Comparison of ENCODE assay signal across 30 cellular contexts in the genomic region with DNA sequence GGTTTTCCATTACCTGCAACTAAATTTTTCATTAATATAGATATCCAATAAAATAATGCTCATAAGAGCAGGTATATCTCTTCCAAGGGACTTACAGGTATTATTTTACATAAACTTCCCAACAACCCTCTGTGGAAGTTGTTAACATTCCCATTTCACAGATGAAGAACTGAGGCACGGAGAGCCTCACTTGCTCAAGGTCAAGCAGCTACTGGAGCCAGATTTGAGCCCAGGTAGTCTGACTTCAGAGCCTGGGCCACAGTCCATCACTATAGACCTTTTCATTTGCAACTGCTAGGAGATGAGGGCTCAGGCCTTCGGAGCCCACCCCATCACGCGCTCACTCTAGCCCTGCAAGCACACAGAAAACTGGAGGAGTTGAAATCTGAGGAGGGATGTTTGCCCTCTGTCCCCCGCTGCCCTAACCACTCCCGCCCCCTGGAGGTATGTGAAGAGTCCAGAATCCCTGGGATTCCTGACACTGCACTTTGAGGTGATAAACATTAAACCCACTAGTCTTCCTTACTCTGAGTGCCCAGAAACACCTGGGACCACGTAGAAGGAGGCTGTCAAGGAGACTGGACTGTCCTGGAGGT. TPM values are rescaled to one million over a fixed set of nuclear protein-coding genes. Genes with fewer than 3 reads are reported as not detected.
A peak's percentile ranks its signal among the peaks of the same experiment; 100 is the strongest.
DNase-seq lines count a peak whose midpoint lies in the region; ATAC-seq and TF ChIP-seq lines count a peak whose summit lies in the region.
"Had no signal": no experiment of that assay in that cellular context is flagged by ENCODE, and none has a peak within 500 bp of the region (broad histone marks: within the 10 kb centered on the region; RNA-seq: fewer than 3 reads in every experiment).

No MANE protein-coding gene starts in this region.

- peaks cover 0 to 6% of the 10 kb centered on the region in 2 experiments; a peak in 1 of 4 replicates for H3K9me3 ChIP-seq in HCT116 (ENCODE audit: control insufficient read depth in 1 of 2, insufficient read depth in 1 of 2, low read depth in 1 of 2, low read length in 2 of 2)
- no peaks in the 10 kb centered on the region for H3K9me3 ChIP-seq in RWPE2 (ENCODE audit: severe bottlenecking)
- no peaks in the 10 kb centered on the region for H3K9me3 ChIP-seq in parathyroid adenoma (ENCODE audit: control insufficient read depth, low read length)
- no peaks in the 10 kb centered on the region for H3K9me3 ChIP-seq in prostate gland
- H3K9me3 ChIP-seq: adrenal gland, body of pancreas had no signal

- no peak overlapping the region for H2AFZ ChIP-seq in HCT116 (ENCODE audit: low read depth, low read length, poor library complexity, severe bottlenecking)
- peak overlapping the region; percentile 11 for H2AFZ ChIP-seq in parathyroid adenoma

- H3K9me2 ChIP-seq in HCT116 (ENCODE audit: insufficient read depth), result no peaks in the 10 kb centered on the region

- RAD21 ChIA-PET in HCT116 (lab: Charles Lee; ENCODE audit: low non-redundant PET in 1 of 2, low total read pairs in 2 of 2, uncharacterized antibody in 2 of 2, unreplicated experiment in 2 of 2), result no interaction called here

- H3K79me2 ChIP-seq in HCT116 (ENCODE audit: insufficient read depth, low read length) (no peaks in the 10 kb centered on the region), parathyroid adenoma (no peaks in the 10 kb centered on the region)

- H3K4me1 ChIP-seq in HCT116 (ENCODE audit: control insufficient read depth in 1 of 2, insufficient read depth in 2 of 2, low read length in 2 of 2) (peaks cover 0 to 3% of the 10 kb centered on the region in 2 experiments; a peak in 1 of 4 replicates), RWPE2 (ENCODE audit: insufficient read depth, poor library complexity, severe bottlenecking) (no peaks in the 10 kb centered on the region), parathyroid adenoma (no peaks in the 10 kb centered on the region), prostate gland (replicated peaks) (no peaks in the 10 kb centered on the region)
- H3K4me1 ChIP-seq: adrenal gland, body of pancreas, gastroesophageal sphincter had no signal

- no peaks in the 10 kb centered on the region for H4K20me1 ChIP-seq in HCT116 (ENCODE audit: insufficient read depth)
- H4K20me1 ChIP-seq: BLaER1 treated with 17β-estradiol and CSF1 and Interleukin-3, amounts not matched to agents 10 nM and 100 nM had no signal

- H3K27ac Mint-ChIP-seq in activated T-helper 1 cell treated with anti-CD3 and anti-CD28 coated beads, Interleukin-12 subunit alpha, Interleukin-12 subunit beta, Interleukin-2, Interleukin-4 antibody, amounts not matched to agents 30 ng/mL and 10 ng/mL and 1 ng/mL, durations not matched to agents 14 hours and 24 hours and 36 hours, result no peak overlapping the region
- H3K27ac Mint-ChIP-seq in progenitor cell of endocrine pancreas, result no peak overlapping the region
- H3K27ac Mint-ChIP-seq: activated CD8-positive, alpha-beta T cell treated with anti-CD3 and anti-CD28 coated beads for 36 hours; activated naive CD4-positive, alpha-beta T cell treated with anti-CD3 and anti-CD28 coated beads for 36 hours; memory B cell; stimulated activated naive B cell treated with anti-CD40 and anti-IgM and Interleukin-4, amounts not matched to agents 10 μg/mL and 1 μg/mL and 100 μg/mL, for 72 hours had no signal

- no peak overlapping the region for H3K4me2 ChIP-seq in HCT116 (ENCODE audit: low read length)
- H3K4me2 ChIP-seq in parathyroid adenoma (ENCODE audit: low read length), result no peak overlapping the region
- H3K4me2 ChIP-seq: BLaER1 treated with 17β-estradiol and CSF1 and Interleukin-3, amounts not matched to agents 10 nM and 100 nM; KMS-11 had no signal

- peak; percentile 40; the same call in 1 of the 2 replicates for ATAC-seq in HCT116
- ATAC-seq in RWPE2 (ENCODE audit: low read depth), result no peak
- ATAC-seq in GM21360 (IDR thresholded peaks at IDR 0.05; ENCODE audit: unreplicated experiment), result no peak
- ATAC-seq: activated CD8-positive, alpha-beta T cell treated with anti-CD3 and anti-CD28 coated beads for 36 hours; body of pancreas; gastroesophageal sphincter; left lobe of liver; Panc1; stimulated activated naive B cell treated with anti-CD40 and anti-IgM and Interleukin-4, amounts not matched to agents 10 μg/mL and 1 μg/mL and 100 μg/mL, for 72 hours had no signal

- TF ChIP-seq RAD21 in HCT116 (IDR thresholded peaks at IDR 0.05; ENCODE audit: low read depth), result no peak

- H3K27ac ChIP-seq in HCT116 (ENCODE audit: low read depth, low read length) (no peak overlapping the region), RWPE2 (ENCODE audit: poor library complexity, severe bottlenecking) (no peak overlapping the region), parathyroid adenoma (no peak overlapping the region), prostate gland (no peak overlapping the region)
- H3K27ac ChIP-seq: adrenal gland; BLaER1 treated with 17β-estradiol and CSF1 and Interleukin-3, amounts not matched to agents 10 nM and 100 nM; body of pancreas; gastroesophageal sphincter; KMS-11 had no signal

- no peak overlapping the region for H3K4me3 Mint-ChIP-seq in activated T-helper 1 cell treated with anti-CD3 and anti-CD28 coated beads, Interleukin-12 subunit alpha, Interleukin-12 subunit beta, Interleukin-2, Interleukin-4 antibody, amounts not matched to agents 30 ng/mL and 10 ng/mL and 1 ng/mL, durations not matched to agents 14 hours and 24 hours and 36 hours
- no peak overlapping the region for H3K4me3 Mint-ChIP-seq in progenitor cell of endocrine pancreas (ENCODE audit: low read depth)
- H3K4me3 Mint-ChIP-seq: activated CD8-positive, alpha-beta T cell treated with anti-CD3 and anti-CD28 coated beads for 36 hours; activated naive CD4-positive, alpha-beta T cell treated with anti-CD3 and anti-CD28 coated beads for 36 hours; memory B cell; stimulated activated naive B cell treated with anti-CD40 and anti-IgM and Interleukin-4, amounts not matched to agents 10 μg/mL and 1 μg/mL and 100 μg/mL, for 72 hours had no signal

- intact Hi-C loops in HCT116 (cut with micrococcal nuclease), result loop anchor here (10.0 kb wide), 1 partner anchor 123 kb away; no protein-coding TSS in a partner anchor
- intact Hi-C loops in prostate gland (cut with DNase I), result no loop called here
- intact Hi-C loops in activated T-helper 1 cell treated with anti-CD3 and anti-CD28 coated beads, Interleukin-12 subunit alpha, Interleukin-12 subunit beta, Interleukin-2, Interleukin-4 antibody, amounts not matched to agents 30 ng/mL and 10 ng/mL and 1 ng/mL, durations not matched to agents 14 hours and 24 hours and 36 hours (cut with micrococcal nuclease), result no loop called here

- H3K27me3 Mint-ChIP-seq in activated T-helper 1 cell treated with anti-CD3 and anti-CD28 coated beads, Interleukin-12 subunit alpha, Interleukin-12 subunit beta, Interleukin-2, Interleukin-4 antibody, amounts not matched to agents 30 ng/mL and 10 ng/mL and 1 ng/mL, durations not matched to agents 14 hours and 24 hours and 36 hours (ENCODE audit: insufficient read depth), result peaks cover 17% of the 10 kb centered on the region
- peaks cover 3% of the 10 kb centered on the region for H3K27me3 Mint-ChIP-seq in progenitor cell of endocrine pancreas

- no peaks in the 10 kb centered on the region for H3K36me3 Mint-ChIP-seq in activated T-helper 1 cell treated with anti-CD3 and anti-CD28 coated beads, Interleukin-12 subunit alpha, Interleukin-12 subunit beta, Interleukin-2, Interleukin-4 antibody, amounts not matched to agents 30 ng/mL and 10 ng/mL and 1 ng/mL, durations not matched to agents 14 hours and 24 hours and 36 hours (ENCODE audit: low read depth)
- no peaks in the 10 kb centered on the region for H3K36me3 Mint-ChIP-seq in progenitor cell of endocrine pancreas (ENCODE audit: insufficient read depth)
- H3K36me3 Mint-ChIP-seq: stimulated activated naive B cell treated with anti-CD40 and anti-IgM and Interleukin-4, amounts not matched to agents 10 μg/mL and 1 μg/mL and 100 μg/mL, for 72 hours had no signal

- H3K9ac ChIP-seq in HCT116 (ENCODE audit: low read length) (no peak overlapping the region), parathyroid adenoma (no peak overlapping the region)
- H3K9ac ChIP-seq: BLaER1 treated with 17β-estradiol and CSF1 and Interleukin-3, amounts not matched to agents 10 nM and 100 nM; KMS-11 had no signal

- no peak for DNase-seq in HCT116 (ENCODE audit: low read depth, low spot score)
- peak; percentile 19 for DNase-seq in RWPE2 (ENCODE audit: low spot score)
- DNase-seq in fibroblast of pulmonary artery (ENCODE audit: low read depth), result no peak
- DNase-seq in prostate gland (ENCODE audit: low spot score), result no peak
- no peak for DNase-seq in activated T-helper 1 cell treated with anti-CD3 and anti-CD28 coated beads, Interleukin-12 subunit alpha, Interleukin-12 subunit beta, Interleukin-2, Interleukin-4 antibody, amounts not matched to agents 30 ng/mL and 10 ng/mL and 1 ng/mL, durations not matched to agents 14 hours and 24 hours and 36 hours (ENCODE audit: low spot score)
- DNase-seq in progenitor cell of endocrine pancreas (ENCODE audit: low spot score, unreplicated experiment), result no peak
- DNase-seq: activated CD4-positive, alpha-beta T cell treated with anti-CD3 and anti-CD28 coated beads for 1 hour; activated CD8-positive, alpha-beta memory T cell treated with anti-CD3 and anti-CD28 coated beads, Interleukin-2, amount 50 U/mL, for 48 hours; activated CD8-positive, alpha-beta T cell treated with anti-CD3 and anti-CD28 coated beads for 36 hours; activated naive CD4-positive, alpha-beta T cell treated with anti-CD3 and anti-CD28 coated beads for 36 hours; body of pancreas; cerebellar nuclear complex; MM.1S; NCI-H2029; NCI-H345; NCI-H748 treated with DMSO at 0.1 percent for 48 hours; SHP77 treated with DMSO at 0.1 percent for 48 hours; stimulated activated naive B cell treated with anti-CD40 and anti-IgM and Interleukin-4, amounts not matched to agents 10 μg/mL and 1 μg/mL and 100 μg/mL, for 72 hours; substantia nigra; trophoblast cell had no signal

- TF ChIP-seq POLR2A in HCT116 (IDR thresholded peaks at IDR 0.05; ENCODE audit: borderline replicate concordance, extremely low read depth, insufficient read depth, insufficient read length) (no peak), prostate gland (IDR thresholded peaks at IDR 0.05) (no peak)

- WGBS in prostate gland, result 57% methylated on average over 7 of the region's 7 CpGs

- BruUV-seq in HCT116 (replicated peaks; lab: Mats Ljungman, UMichigan), result no TSS peak

- POLR2A ChIA-PET in HCT116 (lab: Charles Lee), result no interaction called here

- CTCF ChIA-PET in HCT116 (lab: Charles Lee), result no interaction called here

- no peaks in the 10 kb centered on the region for H3K4me1 Mint-ChIP-seq in activated T-helper 1 cell treated with anti-CD3 and anti-CD28 coated beads, Interleukin-12 subunit alpha, Interleukin-12 subunit beta, Interleukin-2, Interleukin-4 antibody, amounts not matched to agents 30 ng/mL and 10 ng/mL and 1 ng/mL, durations not matched to agents 14 hours and 24 hours and 36 hours (ENCODE audit: low read depth)
- H3K4me1 Mint-ChIP-seq in progenitor cell of endocrine pancreas (ENCODE audit: low read depth), result no peaks in the 10 kb centered on the region
- H3K4me1 Mint-ChIP-seq: memory B cell had no signal

- H3K9me3 Mint-ChIP-seq in activated T-helper 1 cell treated with anti-CD3 and anti-CD28 coated beads, Interleukin-12 subunit alpha, Interleukin-12 subunit beta, Interleukin-2, Interleukin-4 antibody, amounts not matched to agents 30 ng/mL and 10 ng/mL and 1 ng/mL, durations not matched to agents 14 hours and 24 hours and 36 hours, result no peaks in the 10 kb centered on the region
- no peaks in the 10 kb centered on the region for H3K9me3 Mint-ChIP-seq in progenitor cell of endocrine pancreas (ENCODE audit: low read depth)
- H3K9me3 Mint-ChIP-seq: activated CD8-positive, alpha-beta T cell treated with anti-CD3 and anti-CD28 coated beads for 36 hours; activated naive CD4-positive, alpha-beta T cell treated with anti-CD3 and anti-CD28 coated beads for 36 hours; memory B cell had no signal

- TF ChIP-seq CTCF in HCT116 (IDR thresholded peaks at IDR 0.05 in 2 of 3, conservative IDR thresholded peaks at IDR 0.05 in 1 of 3; ENCODE audit: borderline replicate concordance in 1 of 3, insufficient read depth in 1 of 3, low read depth in 2 of 3, low read length in 2 of 3), result no peak
- no peak for TF ChIP-seq CTCF in RWPE2 (IDR thresholded peaks at IDR 0.05; ENCODE audit: poor library complexity, severe bottlenecking)
- peak; percentile 15 for TF ChIP-seq CTCF in fibroblast of pulmonary artery (IDR thresholded peaks at IDR 0.05; ENCODE audit: low read length, missing control alignments)
- TF ChIP-seq CTCF in parathyroid adenoma (IDR thresholded peaks at IDR 0.05), result peak; percentile 8
- no peak for TF ChIP-seq CTCF in prostate gland (IDR thresholded peaks at IDR 0.05)
- no peak for TF ChIP-seq CTCF in progenitor cell of endocrine pancreas (IDR thresholded peaks at IDR 0.05; ENCODE audit: unreplicated experiment)

- H3K27me3 ChIP-seq in HCT116 (ENCODE audit: insufficient read depth, low read length) (no peaks in the 10 kb centered on the region), RWPE2 (ENCODE audit: insufficient read depth, poor library complexity, severe bottlenecking) (no peaks in the 10 kb centered on the region), parathyroid adenoma (ENCODE audit: control insufficient read depth, insufficient read depth, low read length) (no peaks in the 10 kb centered on the region), prostate gland (replicated peaks; ENCODE audit: insufficient read depth) (no peaks in the 10 kb centered on the region)
- H3K27me3 ChIP-seq: adrenal gland; BLaER1 treated with 17β-estradiol and CSF1 and Interleukin-3, amounts not matched to agents 10 nM and 100 nM; body of pancreas had no signal

- H3K36me3 ChIP-seq in HCT116 (ENCODE audit: control insufficient read depth in 1 of 2, insufficient read depth in 2 of 2, low read length in 2 of 2) (no peaks in the 10 kb centered on the region), RWPE2 (ENCODE audit: low read depth) (no peaks in the 10 kb centered on the region), parathyroid adenoma (ENCODE audit: control insufficient read depth, insufficient read depth, low read length) (no peaks in the 10 kb centered on the region), prostate gland (no peaks in the 10 kb centered on the region)
- H3K36me3 ChIP-seq: adrenal gland; BLaER1 treated with 17β-estradiol and CSF1 and Interleukin-3, amounts not matched to agents 10 nM and 100 nM; gastroesophageal sphincter had no signal

- H3K4me3 ChIP-seq in HCT116 (replicated peaks in 1 of 2; ENCODE audit: low read depth in 1 of 2, low read length in 2 of 2), result no peak overlapping the region
- no peak overlapping the region for H3K4me3 ChIP-seq in RWPE2 (ENCODE audit: severe bottlenecking)
- H3K4me3 ChIP-seq in fibroblast of pulmonary artery (replicated peaks; ENCODE audit: low read depth, low read length), result no peak overlapping the region
- H3K4me3 ChIP-seq in parathyroid adenoma (ENCODE audit: low read depth, low read length), result no peak overlapping the region
- H3K4me3 ChIP-seq in prostate gland, result no peak overlapping the region
- H3K4me3 ChIP-seq: adrenal gland; BLaER1 treated with 17β-estradiol and CSF1 and Interleukin-3, amounts not matched to agents 10 nM and 100 nM; body of pancreas; gastroesophageal sphincter had no signal

RNA-seq across cellular contexts. Expression of gene ALPL, which starts 11.7 kb away (rescaled TPM):
- total RNA-seq in HCT116 (2021; ENCODE audit: unreplicated experiment), result 0.61 TPM
- polyA plus RNA-seq in HCT116 (2012), result 0.46 and 0.55 TPM in 2 replicates
- total RNA-seq in prostate gland, result 10 to 100 TPM in 1 of 2 donors, 1 to 10 TPM in 1; 6.3 to 15.6 TPM
- not detected in 2 replicates for total RNA-seq in activated T-helper 1 cell treated with anti-CD3 and anti-CD28 coated beads, Interleukin-12 subunit alpha, Interleukin-12 subunit beta, Interleukin-2, Interleukin-4 antibody, amounts not matched to agents 30 ng/mL and 10 ng/mL and 1 ng/mL, durations not matched to agents 14 hours and 24 hours and 36 hours
- total RNA-seq in progenitor cell of endocrine pancreas, result 18.8 and 19.8 TPM in 2 replicates
- total RNA-seq: activated CD8-positive, alpha-beta T cell treated with anti-CD3 and anti-CD28 coated beads for 36 hours; activated naive CD4-positive, alpha-beta T cell treated with anti-CD3 and anti-CD28 coated beads for 36 hours; T-helper 2 cell treated with Interferon-gamma antibody and Interleukin-4, amounts not matched to agents 100 ng/mL and 5 ng/mL, for 36 hours had no signal

RNA-seq across cellular contexts. Expression of gene NBPF3, which starts 57.6 kb away (rescaled TPM):
- total RNA-seq in HCT116 (2021; ENCODE audit: unreplicated experiment), result 17.3 TPM
- 9.1 and 11.7 TPM in 2 replicates for polyA plus RNA-seq in HCT116 (2012)
- total RNA-seq in prostate gland, result 10 to 100 TPM; 13.9 to 19.7 TPM
- 3.3 and 3.4 TPM in 2 replicates for total RNA-seq in activated T-helper 1 cell treated with anti-CD3 and anti-CD28 coated beads, Interleukin-12 subunit alpha, Interleukin-12 subunit beta, Interleukin-2, Interleukin-4 antibody, amounts not matched to agents 30 ng/mL and 10 ng/mL and 1 ng/mL, durations not matched to agents 14 hours and 24 hours and 36 hours
- 19.4 and 20.1 TPM in 2 replicates for total RNA-seq in progenitor cell of endocrine pancreas

Comparison
In these comparisons a context has a peak if more than half of its experiments do, and no peak if none do; other contexts are left out.
1. CTCF ChIP-seq: peak in fibroblast of pulmonary artery (single experiment) and parathyroid adenoma (single experiment); none in HCT116 (0 of 3), RWPE2 (single experiment), prostate gland (0 of 4) and progenitor cell of endocrine pancreas (single experiment).